ENCODE assay signal across 19 cellular contexts in genomic region chr19:9076886-9077285, GRCh38. TPM values are rescaled to one million over a fixed set of nuclear protein-coding genes. Genes with fewer than 3 reads are reported as not detected.
DNase-seq lines count a peak whose midpoint lies in the region; ATAC-seq, FAIRE-seq and TF ChIP-seq lines count a peak whose summit lies in the region.
"Had no signal": no experiment of that assay in that cellular context is flagged by ENCODE, and none has a peak within 500 bp of the region (broad histone marks: within the 10 kb centered on the region; RNA-seq: fewer than 3 reads in every experiment).

No MANE protein-coding gene starts in this region.

- H3K27me3 ChIP-seq in Panc1 (ENCODE audit: control insufficient read depth, insufficient read depth, low read length) = no peaks in the 10 kb centered on the region
- H3K27me3 ChIP-seq: BLaER1 treated with 17β-estradiol and CSF1 and Interleukin-3, amounts not matched to agents 10 nM and 100 nM had no signal

- H3K36me3 Mint-ChIP-seq in nephron progenitor cell (ENCODE audit: low read depth) = no peaks in the 10 kb centered on the region
- no peaks in the 10 kb centered on the region for H3K36me3 Mint-ChIP-seq in T-helper 2 cell treated with Interferon-gamma antibody and Interleukin-4, amounts not matched to agents 5 μg/mL and 100 μg/mL, for 36 hours (ENCODE audit: low read depth)
- H3K36me3 Mint-ChIP-seq: CD4-positive, CD25-positive, alpha-beta regulatory T cell; IgD-negative memory B cell had no signal

- peak overlapping the region; percentile 79 to 90; a peak in 3 of 6 replicates for H3K27ac ChIP-seq in A549
- peak overlapping the region; percentile 86 for H3K27ac ChIP-seq in Panc1 (ENCODE audit: low read length)
- H3K27ac ChIP-seq: BLaER1 treated with 17β-estradiol and CSF1 and Interleukin-3, amounts not matched to agents 10 nM and 100 nM had no signal

- POLR2A ChIA-PET in A549 (lab: Yijun Ruan, JAX) (no interaction called here), Panc1 (lab: Charles Lee) (no interaction called here)

- TF ChIP-seq POLR2A in A549 (IDR thresholded peaks at IDR 0.05; ENCODE audit: low read length) = no peak

- H3K36me3 ChIP-seq in Panc1 (ENCODE audit: control insufficient read depth, insufficient read depth, low read length) = no peaks in the 10 kb centered on the region
- H3K36me3 ChIP-seq: BLaER1 treated with 17β-estradiol and CSF1 and Interleukin-3, amounts not matched to agents 10 nM and 100 nM had no signal

- H3K9me3 ChIP-seq in A549 = no peaks in the 10 kb centered on the region
- H3K9me3 ChIP-seq in Panc1 (ENCODE audit: control insufficient read depth, insufficient read depth, low read depth, low read length) = no peaks in the 10 kb centered on the region
- H3K9me3 ChIP-seq: BLaER1 treated with 17β-estradiol and CSF1 and Interleukin-3, amounts not matched to agents 10 nM and 100 nM had no signal

- H3K4me3 ChIP-seq in A549 = no peak overlapping the region
- no peak overlapping the region for H3K4me3 ChIP-seq in Panc1 (ENCODE audit: low read depth in 2 of 2, low read length in 2 of 2)
- H3K4me3 ChIP-seq: BLaER1 treated with 17β-estradiol and CSF1 and Interleukin-3, amounts not matched to agents 10 nM and 100 nM; GM12878; GM23338 had no signal

- CTCF ChIA-PET in A549 (lab: Yijun Ruan, JAX) (no interaction called here), Panc1 (lab: Charles Lee) (no interaction called here)

- BruUV-seq in Panc1 (replicated peaks; lab: Mats Ljungman, UMichigan) = no TSS peak

- intact Hi-C loops in Panc1 (cut with micrococcal nuclease; ENCODE audit: unreplicated experiment) = loop anchor here (10.0 kb wide), 2 partner anchors 262 to 422 kb away; no protein-coding TSS in a partner anchor

- 89% methylated on average over 9 of the region's 9 CpGs for WGBS in A549 (ENCODE audit: missing lambda C conversion rate)

- no peak for TF ChIP-seq RAD21 in A549 (conservative IDR thresholded peaks at IDR 0.05 in 1 of 2, IDR thresholded peaks at IDR 0.05 in 1 of 2)

- no peak for TF ChIP-seq EP300 in A549 (IDR thresholded peaks at IDR 0.05)

- H3K4me1 ChIP-seq in A549 (peaks cover 27% of the 10 kb centered on the region), Panc1 (ENCODE audit: control insufficient read depth, insufficient read depth, low read length) (peaks cover 31% of the 10 kb centered on the region)

- peak overlapping the region; percentile 22 for H3K27ac Mint-ChIP-seq in nephron progenitor cell
- no peak overlapping the region for H3K27ac Mint-ChIP-seq in T-helper 2 cell treated with Interferon-gamma antibody and Interleukin-4, amounts not matched to agents 5 μg/mL and 100 μg/mL, for 36 hours
- H3K27ac Mint-ChIP-seq: CD4-positive, CD25-positive, alpha-beta regulatory T cell; GM23338; IgD-negative memory B cell had no signal

- no peak for FAIRE-seq in A549 (lab: Jason Lieb, UNC)
- FAIRE-seq: GM12878, GM18507 had no signal

- no peak overlapping the region for H3K4me2 ChIP-seq in A549
- H3K4me2 ChIP-seq: GM23338 had no signal

- in situ Hi-C loops in Panc1 (cut with HindIII; ENCODE audit: low pct_unique_long_range_greater_than_20kb, low sequenced_read_pairs) = no loop called here

- H3K4me1 Mint-ChIP-seq in nephron progenitor cell = peaks cover 44% of the 10 kb centered on the region
- H3K4me1 Mint-ChIP-seq in T-helper 2 cell treated with Interferon-gamma antibody and Interleukin-4, amounts not matched to agents 5 μg/mL and 100 μg/mL, for 36 hours (ENCODE audit: low read depth) = peaks cover 5% of the 10 kb centered on the region
- H3K4me1 Mint-ChIP-seq: GM23338 had no signal

- no peaks in the 10 kb centered on the region for H3K9me3 Mint-ChIP-seq in nephron progenitor cell
- H3K9me3 Mint-ChIP-seq in T-helper 2 cell treated with Interferon-gamma antibody and Interleukin-4, amounts not matched to agents 5 μg/mL and 100 μg/mL, for 36 hours = no peaks in the 10 kb centered on the region
- H3K9me3 Mint-ChIP-seq: CD4-positive, CD25-positive, alpha-beta regulatory T cell had no signal

- no peak for TF ChIP-seq CTCF in A549 (IDR thresholded peaks at IDR 0.05)
- TF ChIP-seq CTCF in Panc1 (IDR thresholded peaks at IDR 0.05) = no peak
- no peak for TF ChIP-seq CTCF in nephron progenitor cell (IDR thresholded peaks at IDR 0.05)

- ATAC-seq in A549 (no peak), Panc1 (no peak), HG03354 (IDR thresholded peaks at IDR 0.05; ENCODE audit: poor library complexity, severe bottlenecking, unreplicated experiment) (no peak)
- ATAC-seq: GM12878, GM23338 had no signal

- H3K27me3 Mint-ChIP-seq in nephron progenitor cell (ENCODE audit: low read depth, poor library complexity) = no peaks in the 10 kb centered on the region
- no peaks in the 10 kb centered on the region for H3K27me3 Mint-ChIP-seq in T-helper 2 cell treated with Interferon-gamma antibody and Interleukin-4, amounts not matched to agents 5 μg/mL and 100 μg/mL, for 36 hours (ENCODE audit: low read depth)
- H3K27me3 Mint-ChIP-seq: CD4-positive, CD25-positive, alpha-beta regulatory T cell; IgD-negative memory B cell had no signal

- no peak overlapping the region for H3K4me3 Mint-ChIP-seq in nephron progenitor cell
- H3K4me3 Mint-ChIP-seq in T-helper 2 cell treated with Interferon-gamma antibody and Interleukin-4, amounts not matched to agents 5 μg/mL and 100 μg/mL, for 36 hours = no peak overlapping the region
- H3K4me3 Mint-ChIP-seq: CD4-positive, CD25-positive, alpha-beta regulatory T cell; GM23338; IgD-negative memory B cell had no signal

- DNase-seq in A549 (ENCODE audit: low read depth in 1 of 2, low spot score in 1 of 2) (no peak), Panc1 (ENCODE audit: low read depth, low spot score) (no peak), kidney tubule cell (ENCODE audit: low spot score) (peak; percentile 42), nephron progenitor cell (no peak), germinal center (ENCODE audit: low spot score) (no peak), MV-4-11 (lab: John Stamatoyannopoulos, UW) (no peak)
- DNase-seq in T-helper 2 cell treated with Interferon-gamma antibody and Interleukin-4, amounts not matched to agents 5 μg/mL and 100 μg/mL, for 36 hours (ENCODE audit: low spot score) = no peak
- DNase-seq: 8988T; ACHN; CD4-positive, CD25-positive, alpha-beta regulatory T cell; DMS79 had no signal

TF ChIP-seq in A549, 52 proteins besides CTCF, POLR2A, EP300 and RAD21 (continues in another document):
- TF ChIP-seq JUN (IDR thresholded peaks at IDR 0.05) (no peak), FOSL2 (IDR thresholded peaks at IDR 0.05) (no peak), FOSL2 (CRISPR knock-in tag; IDR thresholded peaks at IDR 0.05) (no peak)
- TF ChIP-seq, protein P1, sequence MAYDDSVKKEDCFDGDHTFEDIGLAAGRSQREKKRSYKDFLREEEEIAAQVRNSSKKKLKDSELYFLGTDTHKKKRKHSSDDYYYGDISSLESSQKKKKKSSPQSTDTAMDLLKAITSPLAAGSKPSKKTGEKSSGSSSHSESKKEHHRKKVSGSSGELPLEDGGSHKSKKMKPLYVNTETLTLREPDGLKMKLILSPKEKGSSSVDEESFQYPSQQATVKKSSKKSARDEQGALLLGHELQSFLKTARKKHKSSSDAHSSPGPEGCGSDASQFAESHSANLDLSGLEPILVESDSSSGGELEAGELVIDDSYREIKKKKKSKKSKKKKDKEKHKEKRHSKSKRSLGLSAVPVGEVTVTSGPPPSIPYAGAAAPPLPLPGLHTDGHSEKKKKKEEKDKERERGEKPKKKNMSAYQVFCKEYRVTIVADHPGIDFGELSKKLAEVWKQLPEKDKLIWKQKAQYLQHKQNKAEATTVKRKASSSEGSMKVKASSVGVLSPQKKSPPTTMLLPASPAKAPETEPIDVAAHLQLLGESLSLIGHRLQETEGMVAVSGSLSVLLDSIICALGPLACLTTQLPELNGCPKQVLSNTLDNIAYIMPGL (CRISPR knock-in tag; IDR thresholded peaks at IDR 0.05; ENCODE audit: borderline replicate concordance) = no peak
- TF ChIP-seq, protein P2, sequence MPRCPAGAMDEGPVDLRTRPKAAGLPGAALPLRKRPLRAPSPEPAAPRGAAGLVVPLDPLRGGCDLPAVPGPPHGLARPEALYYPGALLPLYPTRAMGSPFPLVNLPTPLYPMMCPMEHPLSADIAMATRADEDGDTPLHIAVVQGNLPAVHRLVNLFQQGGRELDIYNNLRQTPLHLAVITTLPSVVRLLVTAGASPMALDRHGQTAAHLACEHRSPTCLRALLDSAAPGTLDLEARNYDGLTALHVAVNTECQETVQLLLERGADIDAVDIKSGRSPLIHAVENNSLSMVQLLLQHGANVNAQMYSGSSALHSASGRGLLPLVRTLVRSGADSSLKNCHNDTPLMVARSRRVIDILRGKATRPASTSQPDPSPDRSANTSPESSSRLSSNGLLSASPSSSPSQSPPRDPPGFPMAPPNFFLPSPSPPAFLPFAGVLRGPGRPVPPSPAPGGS (IDR thresholded peaks at IDR 0.05) = no peak

RNA-seq across cellular contexts. Expression of gene OR1M1, which starts 10.0 kb away (rescaled TPM):
- polyA plus RNA-seq in A549 (2011; rRNA removed) = not detected in 2 replicates
- polyA plus RNA-seq in A549 (2012; cell fraction: cytosol; rRNA removed) = not detected in 2 replicates
- not detected in 2 replicates for polyA plus RNA-seq in A549 (2012; cell fraction: nucleus; rRNA removed)
- not detected in 3 replicates for polyA plus RNA-seq in A549 (2017; fragmentation: RNase III; extraction: RNeasy Plus Mini Kit Qiagen cat#74134 plus additional on column Dnase treatment)
- not detected in 2 replicates for polyA minus RNA-seq in A549 (2011; rRNA and poly(A)+ RNA removed)
- total RNA-seq in Panc1 (2021; ENCODE audit: unreplicated experiment) = not detected
- not detected for polyA plus RNA-seq in Panc1 (2012; ENCODE audit: insufficient read length)
- total RNA-seq: CD4-positive, CD25-positive, alpha-beta regulatory T cell; G401; GM12878; GM23338; HT1080 had no signal
- polyA plus RNA-seq: CD4-positive, CD25-positive, alpha-beta regulatory T cell; GM12878; GM23338; IgD-negative memory B cell had no signal

RNA-seq across cellular contexts. Expression of gene OR7G2, which starts 30.4 kb away (rescaled TPM):
- polyA plus RNA-seq in A549 (2011; rRNA removed) (not detected in 2 replicates), A549 (2017; fragmentation: RNase III; extraction: RNeasy Plus Mini Kit Qiagen cat#74134 plus additional on column Dnase treatment) (not detected in 3 replicates)
- not detected in 2 replicates for polyA plus RNA-seq in A549 (2012; cell fraction: cytosol; rRNA removed)
- not detected in 2 replicates for polyA plus RNA-seq in A549 (2012; cell fraction: nucleus; rRNA removed)
- polyA minus RNA-seq in A549 (2011; rRNA and poly(A)+ RNA removed) = not detected in 2 replicates
- total RNA-seq in Panc1 (2021; ENCODE audit: unreplicated experiment) = not detected
- not detected for polyA plus RNA-seq in Panc1 (2012; ENCODE audit: insufficient read length)
- total RNA-seq: CD4-positive, CD25-positive, alpha-beta regulatory T cell; G401; GM12878; GM23338; HT1080 had no signal
- polyA plus RNA-seq: CD4-positive, CD25-positive, alpha-beta regulatory T cell; GM12878; GM23338; IgD-negative memory B cell had no signal

RNA-seq across cellular contexts. Expression of gene OR7G1, which starts 38.7 kb away (rescaled TPM):
- polyA plus RNA-seq in A549 (2011; rRNA removed) = not detected in 2 replicates
- polyA plus RNA-seq in A549 (2012; cell fraction: cytosol; rRNA removed) = not detected in 2 replicates
- not detected in 2 replicates for polyA plus RNA-seq in A549 (2012; cell fraction: nucleus; rRNA removed)
- not detected in 3 replicates for polyA plus RNA-seq in A549 (2017; fragmentation: RNase III; extraction: RNeasy Plus Mini Kit Qiagen cat#74134 plus additional on column Dnase treatment)
- not detected in 2 replicates for polyA minus RNA-seq in A549 (2011; rRNA and poly(A)+ RNA removed)
- not detected for total RNA-seq in Panc1 (2021; ENCODE audit: unreplicated experiment)
- not detected for polyA plus RNA-seq in Panc1 (2012; ENCODE audit: insufficient read length)
- total RNA-seq: CD4-positive, CD25-positive, alpha-beta regulatory T cell; G401; GM12878; GM23338; HT1080 had no signal
- polyA plus RNA-seq: CD4-positive, CD25-positive, alpha-beta regulatory T cell; GM12878; GM23338; IgD-negative memory B cell had no signal

RNA-seq across cellular contexts. Expression of gene OR7G3, which starts 49.9 kb away (rescaled TPM):
- polyA plus RNA-seq in A549 (2011; rRNA removed) (not detected in 2 replicates), A549 (2017; fragmentation: RNase III; extraction: RNeasy Plus Mini Kit Qiagen cat#74134 plus additional on column Dnase treatment) (not detected in 3 replicates)
- not detected in 2 replicates for polyA plus RNA-seq in A549 (2012; cell fraction: cytosol; rRNA removed)
- not detected in 2 replicates for polyA plus RNA-seq in A549 (2012; cell fraction: nucleus; rRNA removed)
- polyA minus RNA-seq in A549 (2011; rRNA and poly(A)+ RNA removed) = not detected in 2 replicates
- not detected for total RNA-seq in Panc1 (2021; ENCODE audit: unreplicated experiment)
- not detected for polyA plus RNA-seq in Panc1 (2012; ENCODE audit: insufficient read length)
- total RNA-seq: CD4-positive, CD25-positive, alpha-beta regulatory T cell; G401; GM12878; GM23338; HT1080 had no signal
- polyA plus RNA-seq: CD4-positive, CD25-positive, alpha-beta regulatory T cell; GM12878; GM23338; IgD-negative memory B cell had no signal
